Comparison of ENCODE assay signal across 28 cellular contexts in genomic region chr20:3707508-3707899, GRCh38. TPM values are rescaled to one million over a fixed set of nuclear protein-coding genes. Genes with fewer than 3 reads are reported as not detected.
"Had no signal": no experiment of that assay in that cellular context is flagged by ENCODE, and none has a peak within 500 bp of the region (broad histone marks: within the 10 kb centered on the region; RNA-seq: fewer than 3 reads in every experiment).

No MANE protein-coding gene starts in this region.

- H3K27me3 ChIP-seq: body of pancreas had no signal

- DNase-seq: activated CD4-positive, alpha-beta T cell treated with anti-CD3 and anti-CD28 coated beads for 48 hours; activated CD4-positive, alpha-beta T cell treated with anti-CD3 and anti-CD28 coated beads, Interleukin-2, amount 50 U/mL, for 4 hours; activated CD4-positive, CD25-positive, alpha-beta regulatory T cell treated with anti-CD3 and anti-CD28 coated beads, Interleukin-2, amount 50 U/mL, for 72 hours; activated CD8-positive, alpha-beta memory T cell treated with anti-CD3 and anti-CD28 coated beads, Interleukin-2, amount 50 U/mL, for 48 hours; activated CD8-positive, alpha-beta T cell treated with anti-CD3 and anti-CD28 coated beads, Interleukin-2, amount 10 ng/mL, durations not matched to agents 7 days and 5 days; activated effector memory CD4-positive, alpha-beta T cell treated with Interleukin-2 at 50 U/mL for 16 hours; activated naive CD4-positive, alpha-beta T cell; activated T-cell treated with anti-CD3 and anti-CD28 coated beads, Interleukin-2, amount 50 U/mL, for 1 hour; aorta; central memory CD4-positive, alpha-beta T cell; Kasumi-1; NCI-H1105 treated with DMSO at 0.1 percent for 48 hours; NCI-H1436 treated with DMSO at 0.1 percent for 48 hours; NCI-H187 treated with DMSO at 0.1 percent for 48 hours; NCI-H2171 treated with DMSO at 0.1 percent for 48 hours; NCI-H226; NCI-H526 treated with DMSO at 0.1 percent for 48 hours; NCI-H82; SIG-M5; T-helper 17 cell; T-helper 9 cell had no signal

- H3K9me3 ChIP-seq: body of pancreas had no signal

- H3K4me3 ChIP-seq: body of pancreas had no signal

- H3K4me3 Mint-ChIP-seq: activated CD8-positive, alpha-beta T cell treated with anti-CD3 and anti-CD28 coated beads, Interleukin-2, amount 10 ng/mL, durations not matched to agents 7 days and 5 days; activated naive CD4-positive, alpha-beta T cell treated with anti-CD3 and anti-CD28 coated beads, Interleukin-2, amount 50 U/mL, for 24 hours; T-helper 17 cell; WTC11 had no signal

- H3K27ac ChIP-seq: body of pancreas had no signal

- H3K36me3 Mint-ChIP-seq: activated naive CD4-positive, alpha-beta T cell treated with anti-CD3 and anti-CD28 coated beads, Interleukin-2, amount 50 U/mL, for 24 hours; WTC11 had no signal

- H3K4me1 ChIP-seq: body of pancreas had no signal

- H3K9me3 Mint-ChIP-seq: activated naive CD4-positive, alpha-beta T cell treated with anti-CD3 and anti-CD28 coated beads, Interleukin-2, amount 50 U/mL, for 24 hours; WTC11 had no signal

- H3K4me1 Mint-ChIP-seq: activated naive CD4-positive, alpha-beta T cell treated with anti-CD3 and anti-CD28 coated beads, Interleukin-2, amount 50 U/mL, for 24 hours; WTC11 had no signal

- H3K27ac Mint-ChIP-seq: activated CD8-positive, alpha-beta T cell treated with anti-CD3 and anti-CD28 coated beads, Interleukin-2, amount 10 ng/mL, durations not matched to agents 7 days and 5 days; activated naive CD4-positive, alpha-beta T cell treated with anti-CD3 and anti-CD28 coated beads, Interleukin-2, amount 50 U/mL, for 24 hours; T-helper 17 cell; WTC11 had no signal

- ATAC-seq: activated CD8-positive, alpha-beta T cell treated with anti-CD3 and anti-CD28 coated beads, Interleukin-2, amount 10 ng/mL, durations not matched to agents 7 days and 5 days; body of pancreas; T-helper 17 cell; WTC11 had no signal

RNA-seq across cellular contexts. Expression of gene SIGLEC1, which starts 4.9 kb away (rescaled TPM):
- total RNA-seq: activated CD8-positive, alpha-beta T cell treated with anti-CD3 and anti-CD28 coated beads, Interleukin-2, amount 10 ng/mL, durations not matched to agents 7 days and 5 days; bronchial epithelial cell; NCI-H460; RPMI7951 had no signal

RNA-seq across cellular contexts. Expression of gene HSPA12B, which starts 25.0 kb away (rescaled TPM):
- total RNA-seq: activated CD8-positive, alpha-beta T cell treated with anti-CD3 and anti-CD28 coated beads, Interleukin-2, amount 10 ng/mL, durations not matched to agents 7 days and 5 days; bronchial epithelial cell; NCI-H460; OCI-LY7; RPMI7951; T-helper 17 cell had no signal

RNA-seq across cellular contexts. Expression of gene ADAM33, which starts 25.7 kb away (rescaled TPM):
- total RNA-seq: activated CD8-positive, alpha-beta T cell treated with anti-CD3 and anti-CD28 coated beads, Interleukin-2, amount 10 ng/mL, durations not matched to agents 7 days and 5 days; OCI-LY7; T-helper 17 cell had no signal

RNA-seq across cellular contexts. Expression of gene GFRA4, which starts 44.3 kb away (rescaled TPM):
- total RNA-seq: activated CD8-positive, alpha-beta T cell treated with anti-CD3 and anti-CD28 coated beads, Interleukin-2, amount 10 ng/mL, durations not matched to agents 7 days and 5 days; aorta; body of pancreas; bronchial epithelial cell; NCI-H460; OCI-LY7; RPMI7951; T-helper 17 cell; WTC11 had no signal
- polyA plus RNA-seq: aorta had no signal
